In genomic region chr6:9708600-9708999, GRCh38 we compare ENCODE assay signal across 30 cellular contexts.
"Had no signal": no experiment of that assay in that cellular context is flagged by ENCODE, and none has a peak within 500 bp of the region (broad histone marks: within the 10 kb centered on the region; RNA-seq: fewer than 3 reads in every experiment).

No MANE protein-coding gene starts in this region.

- H3K4me1 ChIP-seq: adrenal gland, body of pancreas, esophagus muscularis mucosa, foreskin keratinocyte, gastrocnemius medialis, heart right ventricle had no signal

- H3K27ac ChIP-seq: adrenal gland, body of pancreas, esophagus muscularis mucosa, foreskin keratinocyte, gastrocnemius medialis, heart right ventricle, hepatocyte had no signal

- H3K36me3 ChIP-seq: adrenal gland, esophagus muscularis mucosa, gastrocnemius medialis, heart right ventricle had no signal

- H3K27me3 ChIP-seq: adrenal gland, body of pancreas, esophagus muscularis mucosa, foreskin keratinocyte, gastrocnemius medialis, heart right ventricle, hepatocyte had no signal

- H3K9me3 ChIP-seq: body of pancreas, esophagus muscularis mucosa, gastrocnemius medialis, heart right ventricle had no signal

- H3K4me2 ChIP-seq: hepatocyte had no signal

- H3K4me3 ChIP-seq: adrenal gland, body of pancreas, esophagus muscularis mucosa, gastrocnemius medialis, heart right ventricle, hepatocyte had no signal

- ATAC-seq: activated CD4-positive, alpha-beta T cell treated with anti-CD3 and anti-CD28 coated beads for 36 hours; activated CD8-positive, alpha-beta memory T cell treated with anti-CD3 and anti-CD28 coated beads, Interleukin-2, amount 10 ng/mL, durations not matched to agents 7 days and 5 days; activated CD8-positive, alpha-beta T cell treated with anti-CD3 and anti-CD28 coated beads, Interleukin-2, amount 10 ng/mL, durations not matched to agents 7 days and 5 days; activated naive CD8-positive, alpha-beta T cell treated with anti-CD3 and anti-CD28 coated beads, Interleukin-2, amount 50 U/mL, for 24 hours; body of pancreas; effector memory CD8-positive, alpha-beta T cell; foreskin keratinocyte; gastrocnemius medialis; heart right ventricle had no signal

- DNase-seq: activated CD4-positive, alpha-beta memory T cell treated with anti-CD3 and anti-CD28 coated beads for 36 hours; activated CD4-positive, alpha-beta T cell treated with anti-CD3 and anti-CD28 coated beads for 36 hours; activated CD4-positive, alpha-beta T cell treated with anti-CD3 and anti-CD28 coated beads, Interleukin-2, amount 10 ng/mL, durations not matched to agents 24 days and 14 days; activated CD4-positive, CD25-positive, alpha-beta regulatory T cell; activated CD4-positive, CD25-positive, alpha-beta regulatory T cell treated with anti-CD3 and anti-CD28 coated beads, Interleukin-2, amount 50 U/mL, for 72 hours; activated CD8-positive, alpha-beta memory T cell treated with anti-CD3 and anti-CD28 coated beads, Interleukin-2, amount 10 ng/mL, durations not matched to agents 7 days and 5 days; activated CD8-positive, alpha-beta memory T cell treated with anti-CD3 and anti-CD28 coated beads, Interleukin-2, amount 50 U/mL, for 4 hours; activated CD8-positive, alpha-beta T cell treated with anti-CD3 and anti-CD28 coated beads, Interleukin-2, amount 10 ng/mL, durations not matched to agents 7 days and 5 days; activated effector memory CD4-positive, alpha-beta T cell treated with anti-CD3 and anti-CD28 coated beads, Interleukin-2, amount 50 U/mL, for 16 hours; activated naive CD4-positive, alpha-beta T cell treated with anti-CD3 and anti-CD28 coated beads for 36 hours; activated naive CD8-positive, alpha-beta T cell treated with anti-CD3 and anti-CD28 coated beads for 36 hours; activated naive CD8-positive, alpha-beta T cell treated with anti-CD3 and anti-CD28 coated beads, Interleukin-2, amount 50 U/mL, for 24 hours; activated T-cell treated with anti-CD3 and anti-CD28 coated beads, Interleukin-2, amount 50 U/mL, for 1 hour; activated T-cell treated with anti-CD3 and anti-CD28 coated beads, Interleukin-2, amount 50 U/mL, for 48 hours; adrenal gland; amygdala; aorta; body of pancreas; caudate nucleus; cortex of kidney; dermis blood vessel endothelial cell; effector CD4-positive, alpha-beta T cell; effector memory CD8-positive, alpha-beta T cell; erythroblast; foreskin keratinocyte; gastrocnemius medialis; glutamatergic neuron; heart right ventricle had no signal

- H2AFZ ChIP-seq: hepatocyte had no signal
